In the genomic region with DNA sequence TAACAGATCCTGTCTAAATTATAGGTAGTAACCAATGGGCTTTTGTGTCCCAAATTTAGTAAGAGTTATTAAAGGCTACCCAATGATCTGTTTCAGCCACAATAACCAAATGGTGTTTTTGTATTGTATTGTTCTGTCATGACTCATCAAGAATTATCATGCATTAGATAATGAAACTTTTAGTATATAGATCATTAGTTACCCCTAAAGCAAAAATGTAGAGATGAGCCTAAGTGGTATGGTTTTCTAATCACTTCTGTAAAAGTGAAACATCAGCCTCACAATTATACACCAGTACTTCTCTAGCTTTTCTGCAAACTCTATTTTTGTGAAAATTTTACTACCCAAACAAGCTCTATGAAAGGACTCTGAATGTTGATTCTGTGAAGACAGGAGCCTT, we compare ENCODE assay signal across 21 cellular contexts.
"Had no signal": no experiment of that assay in that cellular context is flagged by ENCODE, and none has a peak within 500 bp of the region (broad histone marks: within the 10 kb centered on the region; RNA-seq: fewer than 3 reads in every experiment).

No MANE protein-coding gene starts in this region.

- H3K4me3 ChIP-seq: hepatocyte, lung, neural progenitor cell, pancreas, suprapubic skin, tibial artery, upper lobe of left lung, uterus had no signal

- DNase-seq: effector CD8-positive, alpha-beta T cell; foreskin melanocyte; head of caudate nucleus; left colon; left ventricle myocardium superior; mesenchymal stem cell; midbrain; nucleus accumbens; pancreas; right cardiac atrium; small intestine; stimulated activated CD4-positive, alpha-beta T cell treated with anti-CD3 and anti-CD28 coated beads, Interleukin-12 subunit alpha, Interleukin-12 subunit beta, amount 100 ng/mL, for 4 hours; stimulated activated naive CD4-positive, alpha-beta T cell treated with Interleukin-2 at 50 U/mL for 16 hours; tibial artery; upper lobe of left lung; uterus had no signal

- H2AFZ ChIP-seq: hepatocyte, neural progenitor cell had no signal

- H3K27me3 ChIP-seq: hepatocyte, neural progenitor cell, pancreas, suprapubic skin, tibial artery, upper lobe of left lung, uterus had no signal

- ATAC-seq: left colon; left ventricle myocardium superior; natural killer cell treated with Interleukin-12 subunit alpha and Interleukin-12 subunit beta and Interleukin-15 and Interleukin-18, amount 100 ng/mL, for 72 hours; pancreas; right cardiac atrium had no signal

- H3K4me1 ChIP-seq: neural progenitor cell, pancreas, suprapubic skin, tibial artery, upper lobe of left lung, uterus had no signal

- H3K9me3 ChIP-seq: pancreas, suprapubic skin, tibial artery, upper lobe of left lung, uterus had no signal

- H3K79me2 ChIP-seq: hepatocyte had no signal

- H3K36me3 ChIP-seq: neural progenitor cell, pancreas, suprapubic skin, tibial artery, upper lobe of left lung, uterus had no signal

- H3K27ac ChIP-seq: hepatocyte, neural progenitor cell, pancreas, suprapubic skin, tibial artery, upper lobe of left lung, uterus had no signal

- H3K4me2 ChIP-seq: hepatocyte, neural progenitor cell had no signal

- H3K9ac ChIP-seq: neural progenitor cell had no signal
